Comparison of ENCODE assay signal across 25 cellular contexts in the genomic region with DNA sequence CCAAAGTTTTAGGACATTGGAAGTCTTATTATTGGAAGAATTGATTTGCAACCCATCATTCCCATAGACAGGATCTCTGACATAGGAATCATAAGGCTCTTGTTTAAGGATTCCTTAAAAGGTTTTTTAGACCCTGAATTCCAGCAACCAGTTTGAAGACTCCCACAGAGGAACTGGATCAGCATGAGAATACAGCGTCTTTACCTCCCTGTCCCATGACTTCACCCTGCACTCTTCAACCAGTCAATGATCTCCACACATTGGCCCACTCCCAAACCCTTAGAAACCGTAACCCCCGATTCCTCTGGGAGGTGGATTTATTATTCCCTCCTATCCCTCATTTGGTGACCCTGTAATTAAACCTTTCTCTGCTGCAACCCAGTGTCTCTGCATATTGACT.
"Had no signal": no experiment of that assay in that cellular context is flagged by ENCODE, and none has a peak within 500 bp of the region (broad histone marks: within the 10 kb centered on the region; RNA-seq: fewer than 3 reads in every experiment).

No MANE protein-coding gene starts in this region.

- FAIRE-seq: colon, kidney had no signal

- ATAC-seq: esophagus mucosa; left lung; naive thymus-derived CD8-positive, alpha-beta T cell; psoas muscle; right cardiac atrium; stimulated activated memory B cell treated with anti-CD40 and anti-IgM and Interleukin-4, amounts not matched to agents 10 μg/mL and 1 μg/mL and 100 μg/mL, for 72 hours; stimulated activated naive CD8-positive, alpha-beta T cell treated with anti-CD3 and anti-CD28 coated beads, Interleukin-15, Interleukin-2, amounts not matched to agents 100 U/mL and 50 U/mL, for 24 hours had no signal

- DNase-seq: effector CD8-positive, alpha-beta T cell; endodermal cell; foreskin fibroblast; hypothalamus; kidney; left lung; naive thymus-derived CD8-positive, alpha-beta T cell; nephron progenitor cell; nucleus accumbens; ovary; posterior cingulate gyrus; psoas muscle; right cardiac atrium; sigmoid colon; stimulated activated CD4-positive, alpha-beta T cell treated with anti-CD3 and anti-CD28 coated beads, Interleukin-4, amount 100 ng/mL, for 4 hours; stimulated activated naive CD8-positive, alpha-beta T cell treated with anti-CD3 and anti-CD28 coated beads, Interleukin-15, Interleukin-2, amounts not matched to agents 100 U/mL and 50 U/mL, for 24 hours; substantia nigra; testis; tibial artery had no signal

- H3K4me3 ChIP-seq: left lung, ovary, psoas muscle, sigmoid colon, testis, tibial artery had no signal

- H3K27me3 ChIP-seq: left lung, ovary, sigmoid colon, testis, tibial artery had no signal

- H3K27ac Mint-ChIP-seq: dendritic cell treated with granulocyte-macrophage colony-stimulating factor and Interleukin-4, amounts not matched to agents 40 ng/mL and 50 ng/mL, for 4 days; endodermal cell; naive thymus-derived CD8-positive, alpha-beta T cell; nephron progenitor cell; stimulated activated memory B cell treated with anti-CD40 and anti-IgM and Interleukin-4, amounts not matched to agents 10 μg/mL and 1 μg/mL and 100 μg/mL, for 72 hours; type B pancreatic cell had no signal

- H3K36me3 Mint-ChIP-seq: stimulated activated memory B cell treated with anti-CD40 and anti-IgM and Interleukin-4, amounts not matched to agents 10 μg/mL and 1 μg/mL and 100 μg/mL, for 72 hours; type B pancreatic cell had no signal

- H3K9me3 ChIP-seq: ovary, psoas muscle, sigmoid colon, testis, tibial artery had no signal

- H3K27ac ChIP-seq: epithelial cell of prostate, left lung, ovary, psoas muscle, sigmoid colon, testis, tibial artery had no signal

- H3K4me1 ChIP-seq: left lung, psoas muscle, sigmoid colon, testis, tibial artery had no signal

- H3K4me3 Mint-ChIP-seq: dendritic cell treated with granulocyte-macrophage colony-stimulating factor and Interleukin-4, amounts not matched to agents 40 ng/mL and 50 ng/mL, for 4 days; endodermal cell; naive thymus-derived CD8-positive, alpha-beta T cell; nephron progenitor cell; stimulated activated memory B cell treated with anti-CD40 and anti-IgM and Interleukin-4, amounts not matched to agents 10 μg/mL and 1 μg/mL and 100 μg/mL, for 72 hours; type B pancreatic cell had no signal

- H3K36me3 ChIP-seq: left lung, ovary, sigmoid colon, tibial artery had no signal

- H3K4me1 Mint-ChIP-seq: endodermal cell; naive thymus-derived CD8-positive, alpha-beta T cell; stimulated activated memory B cell treated with anti-CD40 and anti-IgM and Interleukin-4, amounts not matched to agents 10 μg/mL and 1 μg/mL and 100 μg/mL, for 72 hours had no signal

- H3K27me3 Mint-ChIP-seq: dendritic cell treated with granulocyte-macrophage colony-stimulating factor and Interleukin-4, amounts not matched to agents 40 ng/mL and 50 ng/mL, for 4 days; stimulated activated memory B cell treated with anti-CD40 and anti-IgM and Interleukin-4, amounts not matched to agents 10 μg/mL and 1 μg/mL and 100 μg/mL, for 72 hours; type B pancreatic cell had no signal
